8 cellular contexts compared by ENCODE assay signal in the genomic region with DNA sequence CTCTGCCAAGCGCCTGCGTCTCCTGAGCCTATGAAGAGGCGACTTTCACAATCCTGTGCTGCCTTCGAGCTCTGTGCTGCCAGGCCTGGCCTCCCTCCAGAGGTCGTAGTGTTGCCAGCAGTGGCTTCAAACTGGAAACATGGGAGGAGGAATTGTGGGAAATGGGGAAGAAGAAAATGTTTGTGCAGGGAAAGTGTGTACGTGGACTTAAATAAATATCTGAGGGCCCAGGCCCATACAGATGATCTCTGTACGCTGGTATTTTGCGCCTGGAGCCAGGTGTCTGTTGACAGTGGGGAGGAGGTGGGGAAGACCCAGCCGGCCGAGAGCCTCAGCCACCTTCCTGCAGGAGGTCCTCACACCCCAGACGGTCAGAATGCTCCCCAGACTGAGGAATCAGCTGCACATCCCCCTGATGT. TPM values are rescaled to one million over a fixed set of nuclear protein-coding genes. Genes with fewer than 3 reads are reported as not detected.
DNase-seq lines count a peak whose midpoint lies in the region; ATAC-seq and TF ChIP-seq lines count a peak whose summit lies in the region.

No MANE protein-coding gene starts in this region.

- H3K36me3 ChIP-seq in ACC112 (ENCODE audit: insufficient read depth, low read length), result peaks cover 48% of the 10 kb centered on the region
- peaks cover 50% of the 10 kb centered on the region for H3K36me3 ChIP-seq in mesodermal cell (ENCODE audit: control insufficient read depth, insufficient read depth, low read length)
- H3K36me3 ChIP-seq in thymus (ENCODE audit: control insufficient read depth, insufficient read depth), result no peaks in the 10 kb centered on the region

- H3K4me1 ChIP-seq in ACC112 (ENCODE audit: control insufficient read depth, insufficient read depth, low read length, unreplicated experiment), result peaks cover 69% of the 10 kb centered on the region
- H3K4me1 ChIP-seq in mesodermal cell (ENCODE audit: control insufficient read depth, insufficient read depth, low read length, poor library complexity, severe bottlenecking), result peaks cover 30% of the 10 kb centered on the region
- H3K4me1 ChIP-seq in thymus (ENCODE audit: control insufficient read depth, insufficient read depth, low read length), result peaks cover 4% of the 10 kb centered on the region

- no peak for ATAC-seq in GM18868 (IDR thresholded peaks at IDR 0.05; ENCODE audit: unreplicated experiment)

- TF ChIP-seq CTCF in choroid plexus epithelial cell (conservative IDR thresholded peaks at IDR 0.05; ENCODE audit: low read depth, low read length), result no peak

- H3K4me3 ChIP-seq in ACC112 (ENCODE audit: low read depth, low read length) (peak overlapping the region; percentile 58), choroid plexus epithelial cell (ENCODE audit: low read depth, low read length) (no peak overlapping the region), mesodermal cell (ENCODE audit: extremely low read depth, insufficient read depth, low read length, poor library complexity, severe bottlenecking) (no peak overlapping the region), thymus (ENCODE audit: low read length) (no peak overlapping the region)

- H2AFZ ChIP-seq in ACC112 (ENCODE audit: low read length, unreplicated experiment), result no peak overlapping the region

- DNase-seq in NCI-H2196 treated with DMSO at 0.1 percent for 48 hours (lab: John Stamatoyannopoulos, UW; ENCODE audit: unreplicated experiment) (peak; percentile 92), choroid plexus epithelial cell (ENCODE audit: low read depth) (peak; percentile 80), NCI-H510A (lab: John Stamatoyannopoulos, UW) (no peak), ecto neural progenitor cell (ENCODE audit: low spot score) (no peak)

- no peaks in the 10 kb centered on the region for H3K27me3 ChIP-seq in ACC112 (ENCODE audit: insufficient read depth, low read length)
- no peaks in the 10 kb centered on the region for H3K27me3 ChIP-seq in thymus (ENCODE audit: control insufficient read depth, insufficient read depth)

- H3K79me2 ChIP-seq in ACC112 (ENCODE audit: control insufficient read depth, insufficient read depth, low read length, unreplicated experiment), result peaks cover 77% of the 10 kb centered on the region

- WGBS in mesodermal cell (ENCODE audit: insufficient coverage in 2 of 2), 2 experiments, result 91 to 94% methylated on average over 8 to 11 of the region's 11 CpGs
- WGBS in thymus, result 95% methylated on average over 11 of the region's 11 CpGs

- H3K27ac ChIP-seq in ACC112 (ENCODE audit: low read depth, low read length), result peak overlapping the region; percentile 96
- H3K27ac ChIP-seq in mesodermal cell (ENCODE audit: low read depth, low read length, severe bottlenecking), result peak overlapping the region; percentile 65
- H3K27ac ChIP-seq in thymus (ENCODE audit: low read depth), result peak overlapping the region; percentile 68

- H3K9me3 ChIP-seq in mesodermal cell (ENCODE audit: control insufficient read depth, low read length) (no peaks in the 10 kb centered on the region), thymus (ENCODE audit: control insufficient read depth) (no peaks in the 10 kb centered on the region)

RNA-seq across cellular contexts. Expression of a gene that starts 44.6 kb away (rescaled TPM):
- 37.0 TPM for polyA plus RNA-seq in mesodermal cell (2013, experiment 1 of 2)
- polyA plus RNA-seq in mesodermal cell (2013, experiment 2 of 2), result 34.1 TPM
- 11.0 TPM for polyA plus RNA-seq in thymus

Comparison
In these comparisons a context has a peak if more than half of its experiments do, and no peak if none do; other contexts are left out.
1. DNase-seq: peak in NCI-H2196 treated with DMSO at 0.1 percent for 48 hours (single experiment) and choroid plexus epithelial cell (single experiment); none in NCI-H510A (single experiment) and ecto neural progenitor cell (single experiment).
2. Peak in every context shown above with its lines, with median percentiles within 50 percentile points of each other: H3K27ac ChIP-seq.